Comparison of ENCODE assay signal across 8 cellular contexts in genomic region chr6:62150048-62150663, GRCh38.
DNase-seq lines count a peak whose midpoint lies in the region; ATAC-seq, FAIRE-seq and TF ChIP-seq lines count a peak whose summit lies in the region.

No MANE protein-coding gene starts in this region.

- H3K36me3 ChIP-seq in keratinocyte (ENCODE audit: control insufficient read depth in 2 of 2, extremely low read depth in 1 of 2, insufficient read depth in 2 of 2, low read length in 2 of 2) = no peaks in the 10 kb centered on the region

- ATAC-seq in A549 = peak in 1 of 2 experiments; percentile 48; a peak in 1 of 6 replicates
- peak; percentile 77 for ATAC-seq in HG02610 (IDR thresholded peaks at IDR 0.05; ENCODE audit: unreplicated experiment)

- dilution Hi-C loops in keratinocyte (cut with MboI; ENCODE audit: extremely low pct_ligation_motif_present, low sequenced_read_pairs) = no loop called here

- H3K4me3 ChIP-seq in A549 = no peak overlapping the region
- H3K4me3 ChIP-seq in GM12864 (ENCODE audit: low read depth, low read length) = no peak overlapping the region
- H3K4me3 ChIP-seq in NB4 (ENCODE audit: low read depth, low read length) = no peak overlapping the region
- H3K4me3 ChIP-seq in WI38 (ENCODE audit: low read depth, low read length) = no peak overlapping the region
- no peak overlapping the region for H3K4me3 ChIP-seq in keratinocyte (ENCODE audit: control insufficient read depth in 2 of 3, extremely low read depth in 1 of 3, insufficient read depth in 2 of 3, low read depth in 1 of 3, low read length in 3 of 3)

- TF ChIP-seq EP300 in A549 (IDR thresholded peaks at IDR 0.05) = no peak

- no peaks in the 10 kb centered on the region for H3K79me2 ChIP-seq in keratinocyte (ENCODE audit: control insufficient read depth, insufficient read depth, low read length)

- H3K27ac ChIP-seq in A549 = no peak overlapping the region
- no peak overlapping the region for H3K27ac ChIP-seq in keratinocyte (ENCODE audit: control insufficient read depth, insufficient read depth, low read length)

- H3K4me1 ChIP-seq in A549 = no peaks in the 10 kb centered on the region
- no peaks in the 10 kb centered on the region for H3K4me1 ChIP-seq in keratinocyte (ENCODE audit: control insufficient read depth, extremely low read depth, insufficient read depth, low read length)

- no peaks in the 10 kb centered on the region for H3K9me1 ChIP-seq in keratinocyte (ENCODE audit: control insufficient read depth, extremely low read depth, insufficient read depth, low read length)

- peak; percentile 37; the same call in 2 of the 3 replicates for TF ChIP-seq CTCF in A549 (IDR thresholded peaks at IDR 0.05)
- TF ChIP-seq CTCF in GM12864 (IDR thresholded peaks at IDR 0.05; ENCODE audit: low read depth, low read length, missing control alignments) = peak; percentile 63
- TF ChIP-seq CTCF in NB4 (IDR thresholded peaks at IDR 0.05; ENCODE audit: low read depth, low read length) = peak; percentile 73
- 0 out of 2 replicates have a peak, but pooled peaks have one; percentile 15 for TF ChIP-seq CTCF in WI38 (IDR thresholded peaks at IDR 0.05; ENCODE audit: low read depth, low read length)
- TF ChIP-seq CTCF in keratinocyte (optimal IDR thresholded peaks at IDR 0.05 in 1 of 3, IDR thresholded peaks at IDR 0.05 in 1 of 3, conservative IDR thresholded peaks at IDR 0.05 in 1 of 3; ENCODE audit: extremely low read depth in 1 of 3, insufficient read depth in 2 of 3, low read length in 3 of 3) = peak; percentile 51 to 60 (median 57)

- no peaks in the 10 kb centered on the region for H3K27me3 ChIP-seq in keratinocyte (ENCODE audit: control insufficient read depth, extremely low read depth, insufficient read depth, low read length)

- FAIRE-seq in A549 (lab: Jason Lieb, UNC) (no peak), keratinocyte (lab: Jason Lieb, UNC) (no peak)

- DNase-seq in A549 (ENCODE audit: low read depth in 1 of 2, low spot score in 1 of 2) (peak; percentile 0 to 32), GM12864 (ENCODE audit: low read depth) (peak; percentile 10), NB4 (ENCODE audit: low read depth) (peak; percentile 58), keratinocyte (ENCODE audit: low read depth, low spot score) (no peak)
- no peak for DNase-seq in stimulated activated naive CD4-positive, alpha-beta T cell (lab: John Stamatoyannopoulos, UW)
- no peak for DNase-seq in stimulated activated CD4-positive, alpha-beta T cell treated with anti-CD3 and anti-CD28 coated beads, Interleukin-1b, Interleukin-23, amount 100 ng/mL, for 48 hours

- TF ChIP-seq POLR2A in A549 (IDR thresholded peaks at IDR 0.05; ENCODE audit: low read length) = no peak
- no peak for TF ChIP-seq POLR2A in NB4 (IDR thresholded peaks at IDR 0.05; ENCODE audit: extremely low read depth, insufficient read length)

- WGBS in A549 (ENCODE audit: missing lambda C conversion rate) = 8% methylated on average over 3 of the region's 3 CpGs

- POLR2A ChIA-PET in A549 (lab: Yijun Ruan, JAX) = no interaction called here

- H3K9me3 ChIP-seq in A549 (no peaks in the 10 kb centered on the region), keratinocyte (ENCODE audit: control insufficient read depth, low read depth, low read length) (no peaks in the 10 kb centered on the region)

- peak; percentile 23 to 32; a peak in 3 of 5 replicates for TF ChIP-seq RAD21 in A549 (conservative IDR thresholded peaks at IDR 0.05 in 1 of 2, IDR thresholded peaks at IDR 0.05 in 1 of 2)

- CTCF ChIA-PET in A549 (lab: Yijun Ruan, JAX) = no interaction called here

- no peak overlapping the region for H3K9ac ChIP-seq in keratinocyte (ENCODE audit: control insufficient read depth, extremely low read depth, insufficient read depth, low read length)

- no peak overlapping the region for H2AFZ ChIP-seq in keratinocyte (ENCODE audit: control insufficient read depth, low read length)

- no peaks in the 10 kb centered on the region for H4K20me1 ChIP-seq in keratinocyte (ENCODE audit: control insufficient read depth, extremely low read depth, insufficient read depth, low read length)

- H3K4me2 ChIP-seq in A549 (no peak overlapping the region), keratinocyte (ENCODE audit: control insufficient read depth, extremely low read depth, insufficient read depth, low read depth, low read length) (no peak overlapping the region)

TF ChIP-seq in A549, 52 proteins besides CTCF, POLR2A, EP300 and RAD21:
- 0 out of 3 replicates have a peak, but pooled peaks have one; percentile 11 for TF ChIP-seq SMC3 (IDR thresholded peaks at IDR 0.05)
- TF ChIP-seq FOSB (CRISPR knock-in tag; IDR thresholded peaks at IDR 0.05) = no peak
- no peak for TF ChIP-seq CHD4 (IDR thresholded peaks at IDR 0.05; ENCODE audit: borderline replicate concordance)

Comparison
In these comparisons a context has a peak if more than half of its experiments do, and no peak if none do; other contexts are left out.
1. DNase-seq: peak in A549 (2 of 2), GM12864 (single experiment) and NB4 (single experiment); none in keratinocyte (single experiment), stimulated activated naive CD4-positive, alpha-beta T cell (0 of 6) and stimulated activated CD4-positive, alpha-beta T cell treated with anti-CD3 and anti-CD28 coated beads, Interleukin-1b, Interleukin-23, amount 100 ng/mL, for 48 hours (single experiment).
2. CTCF ChIP-seq: peak in every context shown above with its lines; median percentile 73 in NB4; 63 in GM12864; 57 in keratinocyte; 37 in A549; 15 in WI38.